ENCODE assay signal across 8 cellular contexts in genomic region chr6:24929255-24929654, GRCh38. TPM values are rescaled to one million over a fixed set of nuclear protein-coding genes. Genes with fewer than 3 reads are reported as not detected.
DNase-seq lines count a peak whose midpoint lies in the region; ATAC-seq and TF ChIP-seq lines count a peak whose summit lies in the region.

No MANE protein-coding gene starts in this region.

- TF ChIP-seq CTCF in lower leg skin (IDR thresholded peaks at IDR 0.05): no peak

- peaks cover 77% of the 10 kb centered on the region for H3K4me1 ChIP-seq in CD4-positive, alpha-beta memory T cell (ENCODE audit: insufficient read depth, low read length)

- 35 to 66% methylated on average over 1 of the region's 1 CpG for WGBS in lower leg skin, 2 donors

- peak overlapping the region; percentile 63 to 67 for H3K4me3 ChIP-seq in CD4-positive, alpha-beta memory T cell (ENCODE audit: low read length in 2 of 2)
- H3K4me3 ChIP-seq in lower leg skin (ENCODE audit: low read depth, poor library complexity, severe bottlenecking): no peak overlapping the region

- no peaks in the 10 kb centered on the region for H3K9me3 ChIP-seq in CD4-positive, alpha-beta memory T cell (ENCODE audit: control insufficient read depth in 1 of 2, low read length in 2 of 2)

- DNase-seq in CD4-positive, alpha-beta memory T cell: no peak
- no peak for DNase-seq in central memory CD8-positive, alpha-beta T cell (ENCODE audit: low spot score in 2 of 2)
- DNase-seq in activated effector memory CD4-positive, alpha-beta T cell treated with Interleukin-2 at 50 U/mL for 16 hours: no peak
- DNase-seq in lower leg skin (ENCODE audit: low spot score in 2 of 2): no peak
- no peak for DNase-seq in NCI-H2227 (lab: John Stamatoyannopoulos, UW; ENCODE audit: unreplicated experiment)
- DNase-seq in DMS 273 treated with DMSO at 0.1 percent for 48 hours (lab: John Stamatoyannopoulos, UW): no peak

- H3K36me3 Mint-ChIP-seq in CD4-positive, alpha-beta memory T cell: peaks cover 73 to 85% of the 10 kb centered on the region in 2 donors
- peaks cover 64% of the 10 kb centered on the region for H3K36me3 Mint-ChIP-seq in central memory CD8-positive, alpha-beta T cell (ENCODE audit: insufficient read depth)

- intact Hi-C loops in CD4-positive, alpha-beta memory T cell (cut with micrococcal nuclease): loop anchor here (1.0 kb wide), 1 partner anchor 11 kb away; no protein-coding TSS in a partner anchor
- intact Hi-C loops in lower leg skin (cut with DNase I; ENCODE audit: low total_unique reads): no loop called here

- ATAC-seq in GM19372 (IDR thresholded peaks at IDR 0.05; ENCODE audit: low read depth, unreplicated experiment) (peak; percentile 53), HG03575 (IDR thresholded peaks at IDR 0.05; ENCODE audit: extremely low read depth, insufficient number of reproducible peaks, low FRiP score, unreplicated experiment) (peak; percentile 37)
- peak; percentile 10 for ATAC-seq in central memory CD8-positive, alpha-beta T cell (replicated peaks; ENCODE audit: extremely low read depth, poor library complexity, severe bottlenecking)

- H3K36me3 ChIP-seq in CD4-positive, alpha-beta memory T cell (ENCODE audit: insufficient read depth, low read length): peaks cover 47% of the 10 kb centered on the region

- H3K27ac Mint-ChIP-seq in CD4-positive, alpha-beta memory T cell: peak overlapping the region; percentile 87 to 97 (median 97)
- H3K27ac Mint-ChIP-seq in central memory CD8-positive, alpha-beta T cell (ENCODE audit: low read depth): peak overlapping the region; percentile 82

- peaks cover 39 to 77% (median 57%) of the 10 kb centered on the region in 4 donors for H3K4me1 Mint-ChIP-seq in CD4-positive, alpha-beta memory T cell
- H3K4me1 Mint-ChIP-seq in central memory CD8-positive, alpha-beta T cell: peaks cover 41% of the 10 kb centered on the region

- no peaks in the 10 kb centered on the region for H3K27me3 ChIP-seq in CD4-positive, alpha-beta memory T cell (ENCODE audit: insufficient read depth, low read length)

- H3K4me3 Mint-ChIP-seq in CD4-positive, alpha-beta memory T cell: peak overlapping the region; percentile 96 to 100 (median 99)
- H3K4me3 Mint-ChIP-seq in central memory CD8-positive, alpha-beta T cell: peak overlapping the region; percentile 63

- POLR2A ChIA-PET in CD4-positive, alpha-beta memory T cell (lab: Charles Lee; ENCODE audit: partially characterized antibody): interaction anchor here (0.7 to 22.9 kb wide), 6 partner anchors 7 to 78 kb away, joined by 3 to 1351 read pairs (median 290); partner anchors contain the start of gene RIPOR2

- peaks cover 0 to 1% of the 10 kb centered on the region in 2 donors for H3K27me3 Mint-ChIP-seq in CD4-positive, alpha-beta memory T cell
- no peaks in the 10 kb centered on the region for H3K27me3 Mint-ChIP-seq in central memory CD8-positive, alpha-beta T cell

- peak overlapping the region; percentile 53 for H3K27ac ChIP-seq in CD4-positive, alpha-beta memory T cell (ENCODE audit: low read depth, low read length)

- CTCF ChIA-PET in CD4-positive, alpha-beta memory T cell (lab: Charles Lee; ENCODE audit: partially characterized antibody): interaction anchor here (1.4 to 15.0 kb wide), 4 partner anchors 21 to 62 kb away, joined by 4 to 333 read pairs (median 134); no protein-coding TSS in a partner anchor

- H3K9me3 Mint-ChIP-seq in CD4-positive, alpha-beta memory T cell: peaks cover 0 to 4% (median 0%) of the 10 kb centered on the region in 8 donors
- peaks cover 6% of the 10 kb centered on the region for H3K9me3 Mint-ChIP-seq in central memory CD8-positive, alpha-beta T cell

- no peak for TF ChIP-seq POLR2A in lower leg skin (IDR thresholded peaks at IDR 0.05)

RNA-seq across cellular contexts. Expression of gene RIPOR2, which starts 6.5 kb away (rescaled TPM):
- total RNA-seq in CD4-positive, alpha-beta memory T cell: 100 to 1,000 TPM; 420 to 432 TPM
- polyA plus RNA-seq in CD4-positive, alpha-beta memory T cell: 100 to 1,000 TPM; 431 to 458 TPM
- 10 to 100 TPM in 2 of 4 donors, 1 to 10 TPM in 2; 5.2 to 21.3 (median 8.6) TPM for total RNA-seq in lower leg skin

Comparison
In these comparisons a context has a peak if more than half of its experiments do, and no peak if none do; other contexts are left out.
1. RNA of gene RIPOR2, which starts 6.5 kb away (total RNA-seq): 420 to 432 TPM in CD4-positive, alpha-beta memory T cell; 5.2 to 21.3 TPM in lower leg skin; every median in the first group is over 10 times any median in the second.
2. Peak in every context shown above with its lines, with median percentiles within 50 percentile points of each other: ATAC-seq.